Comparison of ENCODE assay signal across 8 cellular contexts in genomic region chr5:76641514-76642120, GRCh38. TPM values are rescaled to one million over a fixed set of nuclear protein-coding genes. Genes with fewer than 3 reads are reported as not detected.
DNase-seq lines count a peak whose midpoint lies in the region; ATAC-seq lines count a peak whose summit lies in the region.

No MANE protein-coding gene starts in this region.

- CTCF ChIA-PET in activated CD4-positive, alpha-beta memory T cell treated with anti-CD3 and anti-CD28 coated beads for 36 hours (lab: Charles Lee), result interaction anchor here (0.6 to 3.3 kb wide), 6 partner anchors 9 to 133 kb away, joined by 3 to 27 read pairs (median 6); no protein-coding TSS in a partner anchor

- H3K9me3 Mint-ChIP-seq in activated CD4-positive, alpha-beta memory T cell treated with anti-CD3 and anti-CD28 coated beads for 36 hours, result no peaks in the 10 kb centered on the region

- peaks cover 4% of the 10 kb centered on the region for H3K4me1 Mint-ChIP-seq in activated CD4-positive, alpha-beta memory T cell treated with anti-CD3 and anti-CD28 coated beads for 36 hours (ENCODE audit: low read depth)

- H3K27ac Mint-ChIP-seq in activated CD4-positive, alpha-beta memory T cell treated with anti-CD3 and anti-CD28 coated beads for 36 hours, result no peak overlapping the region

- H3K27me3 Mint-ChIP-seq in activated CD4-positive, alpha-beta memory T cell treated with anti-CD3 and anti-CD28 coated beads for 36 hours, result no peaks in the 10 kb centered on the region

- ATAC-seq in GM19467 (IDR thresholded peaks at IDR 0.05; ENCODE audit: unreplicated experiment), result no peak

- H3K4me3 Mint-ChIP-seq in activated CD4-positive, alpha-beta memory T cell treated with anti-CD3 and anti-CD28 coated beads for 36 hours, result no peak overlapping the region

- peak; percentile 2 for DNase-seq in NK-92 treated with Interleukin-12 subunit alpha and Interleukin-12 subunit beta, amount 100 ng/mL, for 24 hours (lab: John Stamatoyannopoulos, UW)
- DNase-seq in NK-92 (lab: John Stamatoyannopoulos, UW; ENCODE audit: unreplicated experiment) (no peak), NCI-H69 (lab: John Stamatoyannopoulos, UW) (peak; percentile 68), myocyte (ENCODE audit: low read depth) (peak; percentile 70)
- peak; percentile 77 for DNase-seq in activated CD4-positive, alpha-beta memory T cell treated with anti-CD3 and anti-CD28 coated beads for 36 hours
- DNase-seq in effector CD4-positive, alpha-beta T cell, result peak; percentile 50
- peak; percentile 45 for DNase-seq in stimulated activated naive CD4-positive, alpha-beta T cell treated with Interleukin-2 at 50 U/mL for 16 hours (lab: John Stamatoyannopoulos, UW)

- peaks cover 57% of the 10 kb centered on the region for H3K36me3 Mint-ChIP-seq in activated CD4-positive, alpha-beta memory T cell treated with anti-CD3 and anti-CD28 coated beads for 36 hours

- intact Hi-C loops in activated CD4-positive, alpha-beta memory T cell treated with anti-CD3 and anti-CD28 coated beads for 36 hours (cut with micrococcal nuclease), result loop anchor here (1.0 to 10.0 kb wide), 3 partner anchors 40 to 239 kb away; partner anchors contain the start of gene IQGAP2

- POLR2A ChIA-PET in activated CD4-positive, alpha-beta memory T cell treated with anti-CD3 and anti-CD28 coated beads for 36 hours (lab: Charles Lee), result no interaction called here

RNA-seq across cellular contexts. Expression of gene F2RL2, which starts 18.4 kb away (rescaled TPM):
- total RNA-seq in activated CD4-positive, alpha-beta memory T cell treated with anti-CD3 and anti-CD28 coated beads for 36 hours, result not detected
- total RNA-seq in myocyte, result 0.31 and 0.48 TPM in 2 replicates
- polyA plus RNA-seq in myocyte (2012), result 6.9 TPM
